ENCODE assay signal across 9 cellular contexts in the genomic region with DNA sequence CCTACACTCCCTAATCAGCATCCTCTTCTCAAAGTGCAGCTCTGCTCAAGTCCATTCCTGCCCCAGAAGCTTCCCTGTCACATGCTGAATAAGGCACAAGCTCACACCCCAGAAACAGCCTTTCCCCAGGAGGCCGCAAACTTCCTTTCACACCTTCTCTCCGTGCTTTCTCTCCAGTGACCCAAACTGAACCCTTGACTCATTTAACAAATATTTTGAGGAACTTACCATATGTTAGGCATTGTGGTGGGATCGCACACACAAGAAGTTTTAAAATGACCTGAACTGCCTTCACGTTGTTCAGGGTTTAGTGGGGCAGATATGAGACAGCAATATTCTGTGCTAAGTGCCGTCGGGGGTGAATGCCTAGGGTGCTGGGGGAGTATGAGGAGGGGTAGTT.
DNase-seq lines count a peak whose midpoint lies in the region; ATAC-seq and TF ChIP-seq lines count a peak whose summit lies in the region.
"Had no signal": no experiment of that assay in that cellular context is flagged by ENCODE, and none has a peak within 500 bp of the region (broad histone marks: within the 10 kb centered on the region; RNA-seq: fewer than 3 reads in every experiment).

No MANE protein-coding gene starts in this region.

- no peak overlapping the region for H3K4me3 ChIP-seq in PC-9
- H3K4me3 ChIP-seq in right lobe of liver, result no peak overlapping the region
- no peak overlapping the region for H3K4me3 ChIP-seq in thyroid gland (replicated peaks in 1 of 3)

- no TSS peak for BruUV-seq in PC-9 (replicated peaks; lab: Mats Ljungman, UMichigan)

- H3K4me1 ChIP-seq in PC-9 (replicated peaks; ENCODE audit: insufficient read depth) (peaks cover 24% of the 10 kb centered on the region), right lobe of liver (no peaks in the 10 kb centered on the region), thyroid gland (no peaks in the 10 kb centered on the region)

- H3K9me3 ChIP-seq in PC-9 (ENCODE audit: insufficient read depth, low read depth) (0 out of 2 replicates have a peak, but pooled peaks cover 4% of the 10 kb centered on the region), right lobe of liver (no peaks in the 10 kb centered on the region), thyroid gland (no peaks in the 10 kb centered on the region)

- WGBS in right lobe of liver (ENCODE audit: insufficient coverage, low coverage, low lambda C conversion rate, missing lambda C conversion rate), result 50% methylated on average over 6 of the region's 6 CpGs
- 70 to 75% methylated on average over 6 of the region's 6 CpGs for WGBS in thyroid gland, 2 donors

- peaks cover 11% of the 10 kb centered on the region; the same call in 1 of the 2 replicates for H3F3A ChIP-seq in PC-9 (ENCODE audit: insufficient read depth, low read depth)

- H3K27ac ChIP-seq in PC-9 (0 out of 2 replicates have a peak overlapping the region, but pooled peaks have one; percentile 23), right lobe of liver (no peak overlapping the region), thyroid gland (no peak overlapping the region)

- peak; percentile 52 for DNase-seq in A172 (ENCODE audit: low spot score)
- no peak for DNase-seq in PC-9
- no peak for DNase-seq in right lobe of liver
- DNase-seq in NCI-H1105 treated with DMSO at 0.1 percent for 48 hours (lab: John Stamatoyannopoulos, UW), result no peak
- DNase-seq in thyroid gland, result no peak
- no peak for DNase-seq in T1000 (lab: John Stamatoyannopoulos, UW)
- DNase-seq: NCI-H446 had no signal

- H3K9me2 ChIP-seq in PC-9 (ENCODE audit: insufficient read depth), result no peaks in the 10 kb centered on the region

- POLR2A ChIA-PET in PC-9 (lab: Charles Lee; ENCODE audit: unreplicated experiment), result no interaction called here

- H3K36me3 ChIP-seq in PC-9 (ENCODE audit: low read depth) (no peaks in the 10 kb centered on the region), right lobe of liver (no peaks in the 10 kb centered on the region), thyroid gland (no peaks in the 10 kb centered on the region)

- H3K27me3 ChIP-seq in PC-9 (ENCODE audit: insufficient read depth, low read depth) (no peaks in the 10 kb centered on the region), right lobe of liver (no peaks in the 10 kb centered on the region), thyroid gland (no peaks in the 10 kb centered on the region)

- no peak overlapping the region for H2AFZ ChIP-seq in PC-9

- H3K79me2 ChIP-seq in PC-9 (ENCODE audit: low read depth), result no peaks in the 10 kb centered on the region

- ATAC-seq in GM19324 (IDR thresholded peaks at IDR 0.05; ENCODE audit: low FRiP score, unreplicated experiment), result peak; percentile 46
- peak; percentile 87 for ATAC-seq in HG02938 (IDR thresholded peaks at IDR 0.05; ENCODE audit: unreplicated experiment)
- ATAC-seq in right lobe of liver, result no peak

- CTCF ChIA-PET in PC-9 (lab: Charles Lee), result no interaction called here

- intact Hi-C loops in PC-9 (cut with micrococcal nuclease; ENCODE audit: unreplicated experiment), result no loop called here
- intact Hi-C loops in right lobe of liver (cut with DNase I), result no loop called here
- intact Hi-C loops in thyroid gland (cut with DNase I), result no loop called here

- TF ChIP-seq POLR2A in right lobe of liver (IDR thresholded peaks at IDR 0.05) (no peak), thyroid gland (IDR thresholded peaks at IDR 0.05) (no peak)

- H4K20me1 ChIP-seq in PC-9 (ENCODE audit: insufficient read depth), result no peaks in the 10 kb centered on the region

- H3K4me2 ChIP-seq in PC-9, result no peak overlapping the region

- TF ChIP-seq CTCF in PC-9 (conservative IDR thresholded peaks at IDR 0.05) (no peak), right lobe of liver (IDR thresholded peaks at IDR 0.05) (no peak), thyroid gland (IDR thresholded peaks at IDR 0.05) (no peak)

Comparison
In these comparisons a context has a peak if more than half of its experiments do, and no peak if none do; other contexts are left out.
1. ATAC-seq: peak in GM19324 (single experiment) and HG02938 (single experiment); none in right lobe of liver (0 of 4).